In genomic region chr2:30771200-30771599, GRCh38 we compare ENCODE assay signal across 26 cellular contexts. TPM values are rescaled to one million over a fixed set of nuclear protein-coding genes. Genes with fewer than 3 reads are reported as not detected.
DNase-seq lines count a peak whose midpoint lies in the region; ATAC-seq, FAIRE-seq and TF ChIP-seq lines count a peak whose summit lies in the region.
"Had no signal": no experiment of that assay in that cellular context is flagged by ENCODE, and none has a peak within 500 bp of the region (broad histone marks: within the 10 kb centered on the region; RNA-seq: fewer than 3 reads in every experiment).

No MANE protein-coding gene starts in this region.

- H3K4me3 ChIP-seq in endodermal cell (ENCODE audit: low read length), result no peak overlapping the region
- no peak overlapping the region for H3K4me3 ChIP-seq in small intestine (ENCODE audit: low read depth in 1 of 2, low read length in 2 of 2)
- H3K4me3 ChIP-seq: GM23248 had no signal

- peaks cover 33% of the 10 kb centered on the region for H3K36me3 Mint-ChIP-seq in endodermal cell (ENCODE audit: low read depth)

- ATAC-seq in SK-N-SH treated with all-trans-retinoic acid at 6 μM for 48 hours, result peak; percentile 28; the same call in 2 of the 3 replicates
- no peak for ATAC-seq in GM19452 (IDR thresholded peaks at IDR 0.05; ENCODE audit: unreplicated experiment)

- 94 to 100% methylated on average over 2 to 5 of the region's 5 CpGs for WGBS in endodermal cell (ENCODE audit: insufficient coverage in 1 of 2, insufficient read length in 1 of 2), 2 experiments
- 68 to 88% (median 76%) methylated on average over 5 of the region's 5 CpGs for WGBS in small intestine, 3 donors

- no peak overlapping the region for H3K27ac ChIP-seq in endodermal cell (ENCODE audit: low read depth, low read length)
- no peak overlapping the region for H3K27ac ChIP-seq in small intestine (ENCODE audit: low read depth in 1 of 2, low read length in 1 of 2)
- H3K27ac ChIP-seq: GM23248, RWPE1 had no signal

- H3K9ac ChIP-seq in endodermal cell (ENCODE audit: extremely low read depth, low read length, poor library complexity, severe bottlenecking), result no peak overlapping the region
- H3K9ac ChIP-seq: GM23248 had no signal

- no peaks in the 10 kb centered on the region for H3K9me3 Mint-ChIP-seq in endodermal cell
- H3K9me3 Mint-ChIP-seq: CD4-positive, alpha-beta T cell; H9; HFFc6 had no signal

- H3K27me3 Mint-ChIP-seq in endodermal cell (ENCODE audit: insufficient read depth), result no peaks in the 10 kb centered on the region

- H3K36me3 ChIP-seq in endodermal cell (ENCODE audit: control insufficient read depth, insufficient read depth, low read length) (no peaks in the 10 kb centered on the region), small intestine (ENCODE audit: control insufficient read depth in 2 of 2, insufficient read depth in 2 of 2, low read length in 2 of 2) (peaks cover 0 to 2% of the 10 kb centered on the region in 2 donors)

- H3K9me3 ChIP-seq in endodermal cell (ENCODE audit: control insufficient read depth, low read length) (no peaks in the 10 kb centered on the region), small intestine (ENCODE audit: control insufficient read depth, low read depth) (no peaks in the 10 kb centered on the region)
- H3K9me3 ChIP-seq: Caco-2 had no signal

- H3K27me3 ChIP-seq in endodermal cell (ENCODE audit: control insufficient read depth, insufficient read depth, low read length, poor library complexity, severe bottlenecking), result no peaks in the 10 kb centered on the region
- no peaks in the 10 kb centered on the region for H3K27me3 ChIP-seq in small intestine (ENCODE audit: control insufficient read depth in 2 of 2, insufficient read depth in 2 of 2, low read length in 2 of 2)

- FAIRE-seq in urothelium cell line (lab: Jason Lieb, UNC) (peak; percentile 61), small intestine (lab: Jason Lieb, UNC) (no peak)

- peak; percentile 22 for DNase-seq in endodermal cell
- DNase-seq in mucosa of gallbladder (ENCODE audit: low spot score), result peak; percentile 2
- no peak for DNase-seq in urothelium cell line (ENCODE audit: low spot score)
- DNase-seq in COLO668 (lab: John Stamatoyannopoulos, UW; ENCODE audit: unreplicated experiment), result no peak
- no peak for DNase-seq in small intestine
- DNase-seq: Caco-2; CD4-positive, alpha-beta T cell; DMS 273 treated with DMSO at 0.1 percent for 48 hours; DMS79 treated with DMSO at 0.1 percent for 48 hours; GM23248; H9; HFFc6; KBM-7; NCI-H1092; NCI-H1436; NCI-H1930; NCI-H2227 treated with DMSO at 0.1 percent for 48 hours; NCI-H524; NCI-H774; NK-92 treated with Interleukin-12 subunit alpha and Interleukin-12 subunit beta, amount 100 ng/mL, for 24 hours; SIG-M5 had no signal

- TF ChIP-seq CTCF in endodermal cell (conservative IDR thresholded peaks at IDR 0.05), result no peak

- H3K4me1 ChIP-seq in endodermal cell (ENCODE audit: control insufficient read depth, insufficient read depth, low read length) (peaks cover 3% of the 10 kb centered on the region), small intestine (ENCODE audit: control insufficient read depth in 2 of 2, insufficient read depth in 1 of 2, low read depth in 1 of 2, low read length in 1 of 2) (peaks cover 0 to 16% of the 10 kb centered on the region in 2 donors)

- H3K4me3 Mint-ChIP-seq in endodermal cell, result no peak overlapping the region
- H3K4me3 Mint-ChIP-seq: CD4-positive, alpha-beta T cell; H9; HFFc6 had no signal

- H3K27ac Mint-ChIP-seq in endodermal cell, result no peak overlapping the region
- H3K27ac Mint-ChIP-seq: CD4-positive, alpha-beta T cell; H9; HFFc6 had no signal

- H3K4me1 Mint-ChIP-seq in endodermal cell, result peaks cover 2% of the 10 kb centered on the region

TF ChIP-seq in SK-N-SH treated with all-trans-retinoic acid at 6 μM for 48 hours, 23 proteins besides CTCF, POLR2A, EP300 and RAD21:
- TF ChIP-seq ZFP30 (CRISPR knock-in tag; IDR thresholded peaks at IDR 0.05) (no peak), TCF4 (CRISPR knock-in tag; IDR thresholded peaks at IDR 0.05; ENCODE audit: borderline replicate concordance) (peak; percentile 91)

RNA-seq across cellular contexts. Expression of gene CAPN13, which starts 36.0 kb away (rescaled TPM):
- total RNA-seq in endodermal cell, result 10 to 100 TPM; 29.5 to 38.6 TPM
- 1.1 TPM for polyA plus RNA-seq in endodermal cell (2013, experiment 1 of 2)
- polyA plus RNA-seq in endodermal cell (2013, experiment 2 of 2), result 1.7 TPM
- 44.4 TPM for total RNA-seq in mucosa of gallbladder
- polyA plus RNA-seq in small intestine, result 10 to 100 TPM; 39.6 to 85.9 (median 79.4) TPM
- total RNA-seq: CD4-positive, alpha-beta T cell; GM23248; HFFc6; HT1080 had no signal
- polyA plus RNA-seq: BJ, GM23248 had no signal

Comparison
In these comparisons a context has a peak if more than half of its experiments do, and no peak if none do; other contexts are left out.
1. DNase-seq: peak in endodermal cell (single experiment) and mucosa of gallbladder (single experiment); none in urothelium cell line (single experiment), COLO668 (single experiment) and small intestine (single experiment).